ENCODE assay signal across 19 cellular contexts in genomic region chr6:77123527-77123926, GRCh38.
DNase-seq lines count a peak whose midpoint lies in the region; ATAC-seq, FAIRE-seq and TF ChIP-seq lines count a peak whose summit lies in the region.
"Had no signal": no experiment of that assay in that cellular context is flagged by ENCODE, and none has a peak within 500 bp of the region (broad histone marks: within the 10 kb centered on the region; RNA-seq: fewer than 3 reads in every experiment).

No MANE protein-coding gene starts in this region.

- intact Hi-C loops in GM12878 (cut with micrococcal nuclease; ENCODE audit: unreplicated experiment): no loop called here

- ATAC-seq in GM12878: peak; percentile 17; the same call in 1 of the 3 replicates
- no peak for ATAC-seq in HG02840 (IDR thresholded peaks at IDR 0.05; ENCODE audit: low FRiP score, unreplicated experiment)
- no peak for ATAC-seq in GM21737 (IDR thresholded peaks at IDR 0.05; ENCODE audit: unreplicated experiment)
- ATAC-seq: HCT116 had no signal

- DNase-seq in EL: peak; percentile 8
- peak; percentile 17 for DNase-seq in M059J (ENCODE audit: low read depth)
- no peak for DNase-seq in GM12878 (ENCODE audit: low read depth, low spot score)
- DNase-seq in iris pigment epithelial cell (ENCODE audit: low read depth): peak; percentile 8
- DNase-seq in NCI-H2029 treated with DMSO at 0.1 percent for 48 hours (lab: John Stamatoyannopoulos, UW): no peak
- DNase-seq in A172 (ENCODE audit: low spot score): no peak
- DNase-seq: C1 segment of cervical spinal cord; Calu3; CD4-positive, alpha-beta T cell; DMS 273 treated with DMSO at 0.1 percent for 48 hours; GM23248; IMR-90 had no signal

- in situ Hi-C loops in GM12878 (cut with MboI): no loop called here

- H3K4me1 ChIP-seq in GM12878 (ENCODE audit: control insufficient read depth, insufficient read depth, low read length): no peaks in the 10 kb centered on the region

- no peak overlapping the region for H3K9ac ChIP-seq in GM12878 (ENCODE audit: control insufficient read depth, insufficient read depth, low read length)
- H3K9ac ChIP-seq: GM23248 had no signal

- CTCF ChIA-PET in GM12878 (lab: Yijun Ruan, JAX): interaction anchor here (1.6 kb wide), 1 partner anchor 262 kb away, joined by 4 read pairs; no protein-coding TSS in a partner anchor

- no peaks in the 10 kb centered on the region for H4K20me1 ChIP-seq in GM12878 (ENCODE audit: control insufficient read depth, insufficient read depth)

- H3K36me3 ChIP-seq in GM12878 (ENCODE audit: control insufficient read depth in 2 of 2, insufficient read depth in 2 of 2, low read length in 1 of 2): no peaks in the 10 kb centered on the region

- no peak for FAIRE-seq in GM12878 (lab: Jason Lieb, UNC)
- FAIRE-seq: A204.1, G401.6, GM19239, H54 had no signal

- no peak overlapping the region for H2AFZ ChIP-seq in GM12878 (ENCODE audit: control insufficient read depth, low read depth, low read length)
- H2AFZ ChIP-seq: GM23248 had no signal

- TF ChIP-seq RAD21 in GM12878 (IDR thresholded peaks at IDR 0.05; ENCODE audit: insufficient read depth, low read depth, low read length): no peak

- no TSS peak for BruUV-seq in GM12878 (replicated peaks; lab: Mats Ljungman, UMichigan)

- SMC1A ChIA-PET in GM12878 (lab: Charles Lee; ENCODE audit: uncharacterized antibody, unreplicated experiment): interaction anchor here (1.0 to 1.6 kb wide), 2 partner anchors 9 to 17 kb away, joined by 4 read pairs; no protein-coding TSS in a partner anchor

- TF ChIP-seq POLR2A in GM12878 (IDR thresholded peaks at IDR 0.05; ENCODE audit: low read depth, low read length): no peak

- RAD21 ChIA-PET in GM12878 (lab: Charles Lee; ENCODE audit: unreplicated experiment): no interaction called here

- H3K27ac ChIP-seq in GM12878 (ENCODE audit: control insufficient read depth, insufficient read depth): no peak overlapping the region
- H3K27ac ChIP-seq: GM23248 had no signal

- 5% methylated on average over 3 of the region's 3 CpGs for WGBS in GM12878 (ENCODE audit: insufficient coverage, insufficient replicate concordance, low lambda C conversion rate, missing lambda C conversion rate)

- H3K4me2 ChIP-seq in GM12878 (ENCODE audit: control insufficient read depth, insufficient read depth): no peak overlapping the region

- H3K27me3 ChIP-seq in GM12878 (replicated peaks in 1 of 2; ENCODE audit: control insufficient read depth in 2 of 2, insufficient read depth in 2 of 2, low read length in 1 of 2): no peaks in the 10 kb centered on the region

- no peaks in the 10 kb centered on the region for H3K9me3 ChIP-seq in GM12878 (replicated peaks; ENCODE audit: control insufficient read depth, insufficient read depth, low read length)

- H3K4me3 ChIP-seq in GM12878: no peak overlapping the region
- H3K4me3 ChIP-seq: GM23248 had no signal

- POLR2A ChIA-PET in GM12878 (lab: Charles Lee): no interaction called here

- TF ChIP-seq EP300 in GM12878 (IDR thresholded peaks at IDR 0.05; ENCODE audit: borderline replicate concordance in 1 of 2, control insufficient read depth in 1 of 2, low read depth in 2 of 2, low read length in 2 of 2): no peak

- no peaks in the 10 kb centered on the region for H3K79me2 ChIP-seq in GM12878 (ENCODE audit: control insufficient read depth, insufficient read depth, low read length)

- no peak for TF ChIP-seq CTCF in GM12878 (IDR thresholded peaks at IDR 0.05 in 2 of 3, conservative IDR thresholded peaks at IDR 0.05 in 1 of 3; ENCODE audit: control insufficient read depth in 2 of 3, extremely low read depth in 1 of 3, insufficient read depth in 1 of 3, low read depth in 3 of 3, low read length in 3 of 3)

TF ChIP-seq in GM12878, 131 proteins besides CTCF, POLR2A, EP300 and RAD21:
- no peak for TF ChIP-seq FOXM1 (IDR thresholded peaks at IDR 0.05; ENCODE audit: low read depth, low read length)
- TF ChIP-seq GABPA (IDR thresholded peaks at IDR 0.05; ENCODE audit: low read depth): no peak
- no peak for TF ChIP-seq ATF2 (IDR thresholded peaks at IDR 0.05; ENCODE audit: low read length)
- no peak for TF ChIP-seq EGR1 (IDR thresholded peaks at IDR 0.05; ENCODE audit: borderline replicate concordance in 1 of 2, low read depth in 2 of 2, low read length in 2 of 2)
- TF ChIP-seq SREBF1 (IDR thresholded peaks at IDR 0.05; ENCODE audit: low read length): no peak
- TF ChIP-seq NFYA (IDR thresholded peaks at IDR 0.05; ENCODE audit: borderline replicate concordance, low read depth, low read length): no peak
- no peak for TF ChIP-seq NBN (IDR thresholded peaks at IDR 0.05)

Comparison
In these comparisons a context has a peak if more than half of its experiments do, and no peak if none do; other contexts are left out.
1. DNase-seq: peak in EL (single experiment), M059J (single experiment) and iris pigment epithelial cell (single experiment); none in GM12878 (single experiment), NCI-H2029 treated with DMSO at 0.1 percent for 48 hours (single experiment) and A172 (single experiment).